8 cellular contexts compared by ENCODE assay signal in the genomic region with DNA sequence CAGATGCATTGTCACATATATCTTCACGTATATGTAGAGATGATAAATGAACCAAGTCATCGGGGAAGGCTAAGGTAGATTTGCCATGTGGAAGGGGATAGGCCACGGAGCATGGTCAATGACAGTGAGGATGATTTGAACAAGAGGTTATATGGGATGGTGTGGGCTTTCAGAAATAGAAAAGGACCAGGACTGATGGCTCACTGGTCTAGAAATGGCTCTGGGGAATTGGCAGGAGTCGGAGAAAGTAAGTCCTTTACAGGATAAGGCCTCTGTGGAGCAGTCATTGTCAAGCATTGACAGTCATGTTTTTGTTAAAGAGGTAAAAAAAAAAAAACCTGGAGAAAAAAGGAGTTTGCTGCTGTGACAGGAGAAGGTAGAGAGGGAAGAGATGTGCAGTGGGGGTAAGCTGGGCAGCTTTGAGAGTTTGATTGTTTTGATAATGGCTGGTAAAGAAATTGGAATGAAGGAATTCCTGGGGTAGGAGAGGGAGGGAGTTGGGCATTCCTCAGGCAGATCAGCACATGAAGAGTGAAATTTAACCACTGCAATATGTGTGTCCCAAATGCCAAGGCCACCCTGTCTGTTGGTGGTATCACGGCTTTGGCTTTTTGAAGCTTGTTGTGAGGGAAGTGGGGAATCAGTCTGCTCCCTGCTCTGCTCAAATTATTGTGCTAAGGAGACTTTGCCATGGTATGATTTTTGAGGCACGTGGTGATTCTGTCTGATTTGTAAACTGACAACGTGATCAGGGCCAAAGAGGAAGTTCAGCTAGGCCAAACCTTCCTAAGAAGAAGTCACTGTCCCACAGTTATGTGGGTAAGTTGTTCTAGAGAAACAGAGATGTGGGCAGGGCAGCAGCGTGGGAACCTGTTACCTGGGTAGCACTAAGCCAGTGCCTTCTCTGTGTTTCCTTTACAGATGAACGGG. TPM values are rescaled to one million over a fixed set of nuclear protein-coding genes. Genes with fewer than 3 reads are reported as not detected.
DNase-seq lines count a peak whose midpoint lies in the region; ATAC-seq and TF ChIP-seq lines count a peak whose summit lies in the region.

No MANE protein-coding gene starts in this region.

- peak; percentile 53 for DNase-seq in activated naive CD4-positive, alpha-beta T cell treated with Interleukin-2 at 50 U/mL for 16 hours
- no peak for DNase-seq in activated naive CD4-positive, alpha-beta T cell (lab: John Stamatoyannopoulos, UW)
- DNase-seq in activated naive CD4-positive, alpha-beta T cell treated with anti-CD3 and anti-CD28 coated beads, Interleukin-2, amount 50 U/mL, for 72 hours (ENCODE audit: low spot score in 2 of 2), result no peak
- DNase-seq in left colon (peak in 1 of 2 donors; percentile 13), stomach (no peak), NCI-H1105 treated with DMSO at 0.1 percent for 48 hours (lab: John Stamatoyannopoulos, UW) (no peak), cerebellum (ENCODE audit: low spot score) (no peak)

- peaks cover 73% of the 10 kb centered on the region for H4K20me1 ChIP-seq in Loucy (ENCODE audit: insufficient read depth, low read length, poor library complexity, severe bottlenecking)

- H3K4me2 ChIP-seq in Loucy (ENCODE audit: low read depth, low read length, poor library complexity, severe bottlenecking), result peak overlapping the region; percentile 39

- peaks cover 78% of the 10 kb centered on the region for H3K79me2 ChIP-seq in Loucy (ENCODE audit: insufficient read depth, low read length)

- no peak for TF ChIP-seq EP300 in stomach (IDR thresholded peaks at IDR 0.05)

- H3K36me3 ChIP-seq in Loucy (ENCODE audit: insufficient read depth, low read length) (peaks cover 38% of the 10 kb centered on the region; the same call in 1 of the 2 replicates), stomach (peaks cover 0 to 23% (median 15%) of the 10 kb centered on the region in 4 donors)

- ATAC-seq in activated naive CD4-positive, alpha-beta T cell treated with anti-CD3 and anti-CD28 coated beads, Interleukin-2, amount 50 U/mL, for 72 hours, result peak in 1 of 2 donors; percentile 59
- peak; percentile 20 for ATAC-seq in left colon

- H3K9ac ChIP-seq in Loucy (ENCODE audit: low read depth, low read length, poor library complexity, severe bottlenecking), result no peak overlapping the region

- no peaks in the 10 kb centered on the region for H3K27me3 ChIP-seq in Loucy (ENCODE audit: insufficient read depth, low read length, poor library complexity, severe bottlenecking)
- no peaks in the 10 kb centered on the region for H3K27me3 ChIP-seq in stomach

- no peaks in the 10 kb centered on the region for H3K9me2 ChIP-seq in Loucy (replicated peaks; ENCODE audit: low read depth, low read length)

- WGBS in stomach, 5 donors, result 62 to 79% (median 73%) methylated on average over 9 of the region's 9 CpGs

- no peaks in the 10 kb centered on the region for H3K9me3 Mint-ChIP-seq in activated naive CD4-positive, alpha-beta T cell treated with anti-CD3 and anti-CD28 coated beads, Interleukin-2, amount 50 U/mL, for 72 hours

- H3K36me3 Mint-ChIP-seq in activated naive CD4-positive, alpha-beta T cell treated with anti-CD3 and anti-CD28 coated beads, Interleukin-2, amount 50 U/mL, for 72 hours, result peaks cover 18 to 35% of the 10 kb centered on the region in 2 donors

- intact Hi-C loops in left colon (cut with DNase I, micrococcal nuclease) (no loop called here), stomach (cut with DNase I; ENCODE audit: low total_unique reads) (no loop called here)

- H3K9me3 ChIP-seq in Loucy (ENCODE audit: insufficient read depth, low read depth, low read length) (no peaks in the 10 kb centered on the region), stomach (no peaks in the 10 kb centered on the region)

- peak overlapping the region; percentile 53 to 85 for H3K27ac Mint-ChIP-seq in activated naive CD4-positive, alpha-beta T cell treated with anti-CD3 and anti-CD28 coated beads, Interleukin-2, amount 50 U/mL, for 72 hours

- no peaks in the 10 kb centered on the region for H3F3A ChIP-seq in Loucy (ENCODE audit: low read depth)

- no peak overlapping the region for H2AFZ ChIP-seq in Loucy (ENCODE audit: low read length)

- H3K4me3 ChIP-seq in Loucy (ENCODE audit: low read length, poor library complexity, severe bottlenecking) (no peak overlapping the region), stomach (no peak overlapping the region)

- peak overlapping the region in 3 of 5 donors; percentile 10 to 17 (median 12) for H3K27ac ChIP-seq in stomach

- no peak for TF ChIP-seq POLR2A in stomach (IDR thresholded peaks at IDR 0.05)

- H3K4me1 ChIP-seq in Loucy (ENCODE audit: insufficient read depth, low read length, poor library complexity, severe bottlenecking) (peaks cover 27% of the 10 kb centered on the region), stomach (peaks cover 0 to 43% (median 26%) of the 10 kb centered on the region in 4 donors)

- TF ChIP-seq CTCF in Loucy (conservative IDR thresholded peaks at IDR 0.05; ENCODE audit: low read length), result no peak
- no peak for TF ChIP-seq CTCF in stomach (IDR thresholded peaks at IDR 0.05)

RNA-seq across cellular contexts. Expression of a gene that starts 26.0 kb away (rescaled TPM):
- total RNA-seq in activated naive CD4-positive, alpha-beta T cell treated with anti-CD3 and anti-CD28 coated beads, Interleukin-2, amount 50 U/mL, for 72 hours, result 100 to 1,000 TPM; 355 to 400 TPM
- total RNA-seq in left colon (100 to 1,000 TPM; 121 to 149 TPM), stomach (100 to 1,000 TPM; 170 to 662 (median 401) TPM), cerebellum (417 TPM)
- 10 to 100 TPM; 16.8 to 40.1 (median 26.8) TPM for polyA plus RNA-seq in stomach
